ENCODE assay signal across 27 cellular contexts in the genomic region with DNA sequence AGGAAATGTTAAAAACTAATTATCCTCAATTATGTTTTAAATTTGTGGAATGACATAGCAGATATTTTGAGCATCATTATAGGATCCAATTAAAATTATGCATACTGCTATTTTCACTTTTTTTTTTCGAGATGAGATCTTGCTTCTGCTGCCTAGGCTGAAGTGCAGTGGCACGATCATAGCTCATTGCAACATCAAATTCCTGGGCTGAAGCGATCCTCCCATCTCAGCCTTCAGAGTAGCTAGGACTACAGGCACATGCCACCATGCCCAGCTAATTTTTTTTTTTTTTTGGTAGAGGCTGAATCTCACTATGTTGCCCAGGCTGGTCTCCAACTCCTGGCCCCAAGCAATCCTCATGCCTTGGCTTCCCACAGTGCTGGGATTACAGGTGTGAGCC. TPM values are rescaled to one million over a fixed set of nuclear protein-coding genes. Genes with fewer than 3 reads are reported as not detected.
"Had no signal": no experiment of that assay in that cellular context is flagged by ENCODE, and none has a peak within 500 bp of the region (broad histone marks: within the 10 kb centered on the region; RNA-seq: fewer than 3 reads in every experiment).

No MANE protein-coding gene starts in this region.

- DNase-seq: activated B cell treated with CpG ODN at 0.5 μM for 24 hours; activated CD4-positive, alpha-beta T cell treated with anti-CD3 and anti-CD28 coated beads for 36 hours; activated CD4-positive, alpha-beta T cell treated with anti-CD3 and anti-CD28 coated beads, Interleukin-2, amount 50 U/mL, for 48 hours; activated naive CD4-positive, alpha-beta T cell treated with anti-CD3 and anti-CD28 coated beads for 36 hours; activated naive CD8-positive, alpha-beta T cell treated with anti-CD3 and anti-CD28 coated beads, Interleukin-2, amount 10 ng/mL, durations not matched to agents 7 days and 5 days; activated T-cell treated with anti-CD3 and anti-CD28 coated beads, Interleukin-2, amount 50 U/mL, for 48 hours; body of pancreas; dermis blood vessel endothelial cell; effector CD8-positive, alpha-beta T cell; foreskin keratinocyte; immature natural killer cell; kidney glomerular epithelial cell; retina; stimulated activated CD4-positive, alpha-beta T cell treated with anti-CD3 and anti-CD28 coated beads, Interleukin-12 subunit alpha, Interleukin-12 subunit beta, amount 100 ng/mL, for 4 hours; stimulated activated CD4-positive, alpha-beta T cell treated with anti-CD3 and anti-CD28 coated beads, Interleukin-4, amount 100 ng/mL, for 4 hours; stimulated activated naive CD8-positive, alpha-beta T cell treated with anti-CD3 and anti-CD28 coated beads, Interleukin-15, Interleukin-2, amounts not matched to agents 100 U/mL and 50 U/mL, for 24 hours; T-helper 1 cell had no signal

- H3K9me3 ChIP-seq: body of pancreas had no signal

- H3K36me3 ChIP-seq: cardiac muscle cell had no signal

- ATAC-seq: activated CD4-positive, alpha-beta T cell treated with anti-CD3 and anti-CD28 coated beads for 36 hours; body of pancreas; esophagus mucosa; foreskin keratinocyte; natural killer cell treated with Interleukin-12 subunit alpha and Interleukin-12 subunit beta and Interleukin-15 and Interleukin-18, amount 100 ng/mL, for 72 hours; stimulated activated naive CD8-positive, alpha-beta T cell treated with anti-CD3 and anti-CD28 coated beads, Interleukin-15, Interleukin-2, amounts not matched to agents 100 U/mL and 50 U/mL, for 24 hours had no signal

- H3K27ac ChIP-seq: body of pancreas, cardiac muscle cell, foreskin keratinocyte had no signal

- H3K27me3 ChIP-seq: body of pancreas, cardiac muscle cell, foreskin keratinocyte had no signal

- H3K4me1 ChIP-seq: body of pancreas, foreskin keratinocyte had no signal

- H3K4me3 ChIP-seq: body of pancreas, cardiac muscle cell had no signal

RNA-seq across cellular contexts. Expression of a gene that starts 11.3 kb away (rescaled TPM):
- total RNA-seq: activated B cell treated with CpG ODN at 0.5 μM for 24 hours; activated CD4-positive, alpha-beta T cell treated with anti-CD3 and anti-CD28 coated beads for 36 hours; activated CD8-positive, alpha-beta memory T cell treated with anti-CD3 and anti-CD28 coated beads for 36 hours; activated naive CD4-positive, alpha-beta T cell treated with anti-CD3 and anti-CD28 coated beads for 36 hours; activated naive CD8-positive, alpha-beta T cell treated with anti-CD3 and anti-CD28 coated beads, Interleukin-2, amount 10 ng/mL, durations not matched to agents 7 days and 5 days; body of pancreas; cardiac muscle cell; cerebellum; dermis blood vessel endothelial cell; esophagus mucosa; foreskin keratinocyte; glomerular endothelial cell; osteocyte; progenitor cell of endocrine pancreas; skeletal muscle tissue; ureter had no signal
